In genomic region chr14:49770212-49770817, GRCh38 we compare ENCODE assay signal across 8 cellular contexts. TPM values are rescaled to one million over a fixed set of nuclear protein-coding genes. Genes with fewer than 3 reads are reported as not detected.
DNase-seq lines count a peak whose midpoint lies in the region; ATAC-seq and TF ChIP-seq lines count a peak whose summit lies in the region.

No MANE protein-coding gene starts in this region.

- peak overlapping the region; percentile 38 for H3K4me3 Mint-ChIP-seq in activated CD4-positive, alpha-beta T cell treated with anti-CD3 and anti-CD28 coated beads, Interleukin-2, amount 10 ng/mL, durations not matched to agents 7 days and 5 days
- H3K4me3 Mint-ChIP-seq in activated B cell treated with CpG ODN at 0.5 μM for 24 hours, result peak overlapping the region; percentile 20

- TF ChIP-seq CTCF in activated B cell treated with CpG ODN at 0.5 μM for 24 hours (IDR thresholded peaks at IDR 0.05), result no peak

- H3K27ac Mint-ChIP-seq in activated CD4-positive, alpha-beta T cell treated with anti-CD3 and anti-CD28 coated beads, Interleukin-2, amount 10 ng/mL, durations not matched to agents 7 days and 5 days, result peak overlapping the region; percentile 66
- H3K27ac Mint-ChIP-seq in activated B cell treated with CpG ODN at 0.5 μM for 24 hours, result peak overlapping the region; percentile 35

- H3K27me3 Mint-ChIP-seq in activated CD4-positive, alpha-beta T cell treated with anti-CD3 and anti-CD28 coated beads, Interleukin-2, amount 10 ng/mL, durations not matched to agents 7 days and 5 days, result no peaks in the 10 kb centered on the region
- no peaks in the 10 kb centered on the region for H3K27me3 Mint-ChIP-seq in activated B cell treated with CpG ODN at 0.5 μM for 24 hours

- peak overlapping the region in 4 of 5 donors; percentile 1 to 52 (median 24) for H3K9ac ChIP-seq in subcutaneous abdominal adipose tissue (ENCODE audit: low read length in 5 of 5)

- intact Hi-C loops in activated B cell treated with CpG ODN at 0.5 μM for 24 hours (cut with micrococcal nuclease), result no loop called here

- H3K4me1 ChIP-seq in subcutaneous abdominal adipose tissue (ENCODE audit: control insufficient read depth in 5 of 5, insufficient read depth in 5 of 5, low read length in 5 of 5), result peaks cover 13 to 34% (median 33%) of the 10 kb centered on the region in 5 donors

- POLR2A ChIA-PET in activated CD4-positive, alpha-beta T cell treated with anti-CD3 and anti-CD28 coated beads, Interleukin-2, amount 10 ng/mL, durations not matched to agents 7 days and 5 days (lab: Charles Lee), result interaction anchor here (0.6 kb wide), 1 partner anchor 185 kb away, joined by 3 read pairs; no protein-coding TSS in a partner anchor
- POLR2A ChIA-PET in activated B cell treated with CpG ODN at 0.5 μM for 24 hours (lab: Charles Lee), result interaction anchor here (0.6 to 4.9 kb wide), 3 partner anchors 37 to 149 kb away, joined by 4 to 95 read pairs (median 4); partner anchors contain the start of genes DNAAF2 and MGAT2

- H3K4me3 ChIP-seq in subcutaneous abdominal adipose tissue (ENCODE audit: low read depth in 1 of 5, low read length in 5 of 5), result peak overlapping the region in 3 of 5 donors; percentile 19 to 100 (median 45)

- CTCF ChIA-PET in activated CD4-positive, alpha-beta T cell treated with anti-CD3 and anti-CD28 coated beads, Interleukin-2, amount 10 ng/mL, durations not matched to agents 7 days and 5 days (lab: Charles Lee), result interaction anchor here (1.3 to 4.7 kb wide), 4 partner anchors 10 to 136 kb away, joined by 3 to 24 read pairs (median 10); partner anchors contain the start of gene DNAAF2
- CTCF ChIA-PET in activated B cell treated with CpG ODN at 0.5 μM for 24 hours (lab: Charles Lee), result no interaction called here

- no peak for DNase-seq in activated CD4-positive, alpha-beta T cell treated with anti-CD3 and anti-CD28 coated beads, Interleukin-2, amount 10 ng/mL, durations not matched to agents 7 days and 5 days
- no peak for DNase-seq in activated CD4-positive, alpha-beta T cell treated with anti-CD3 and anti-CD28 coated beads, Interleukin-2, amount 50 U/mL, for 48 hours
- no peak for DNase-seq in activated B cell treated with CpG ODN at 0.5 μM for 24 hours
- DNase-seq in iris pigment epithelial cell (ENCODE audit: low read depth), result peak; percentile 85
- no peak for DNase-seq in AML-193 (lab: John Stamatoyannopoulos, UW)
- no peak for DNase-seq in dermis blood vessel endothelial cell

- H3K36me3 Mint-ChIP-seq in activated CD4-positive, alpha-beta T cell treated with anti-CD3 and anti-CD28 coated beads, Interleukin-2, amount 10 ng/mL, durations not matched to agents 7 days and 5 days (ENCODE audit: low read depth), result peaks cover 13% of the 10 kb centered on the region
- peaks cover 18% of the 10 kb centered on the region for H3K36me3 Mint-ChIP-seq in activated B cell treated with CpG ODN at 0.5 μM for 24 hours (ENCODE audit: low read depth)

- H3K4me1 Mint-ChIP-seq in activated CD4-positive, alpha-beta T cell treated with anti-CD3 and anti-CD28 coated beads, Interleukin-2, amount 10 ng/mL, durations not matched to agents 7 days and 5 days, result peaks cover 38% of the 10 kb centered on the region
- H3K4me1 Mint-ChIP-seq in activated B cell treated with CpG ODN at 0.5 μM for 24 hours, result peaks cover 33% of the 10 kb centered on the region

- no peaks in the 10 kb centered on the region for H3K9me3 ChIP-seq in subcutaneous abdominal adipose tissue (ENCODE audit: control insufficient read depth in 5 of 5, low read length in 5 of 5)

- no peak for ATAC-seq in activated B cell treated with CpG ODN at 0.5 μM for 24 hours (ENCODE audit: low read depth)
- ATAC-seq in HG03439 (IDR thresholded peaks at IDR 0.05; ENCODE audit: unreplicated experiment), result no peak

- H3K36me3 ChIP-seq in subcutaneous abdominal adipose tissue (ENCODE audit: control insufficient read depth in 5 of 5, insufficient read depth in 5 of 5, low read length in 5 of 5), result peaks cover 17 to 24% (median 21%) of the 10 kb centered on the region in 5 donors

- no peaks in the 10 kb centered on the region for H3K9me3 Mint-ChIP-seq in activated CD4-positive, alpha-beta T cell treated with anti-CD3 and anti-CD28 coated beads, Interleukin-2, amount 10 ng/mL, durations not matched to agents 7 days and 5 days
- no peaks in the 10 kb centered on the region for H3K9me3 Mint-ChIP-seq in activated B cell treated with CpG ODN at 0.5 μM for 24 hours

- no peaks in the 10 kb centered on the region for H3K27me3 ChIP-seq in subcutaneous abdominal adipose tissue (ENCODE audit: control insufficient read depth in 5 of 5, insufficient read depth in 4 of 5, low read length in 5 of 5)

- peak overlapping the region; percentile 44 for H3K27ac ChIP-seq in subcutaneous abdominal adipose tissue (ENCODE audit: low read depth, low read length)

RNA-seq across cellular contexts. Expression of gene KLHDC2, which starts 2.4 kb away (rescaled TPM):
- 10 to 100 TPM; 28.7 to 31.5 TPM for total RNA-seq in activated CD4-positive, alpha-beta T cell treated with anti-CD3 and anti-CD28 coated beads, Interleukin-2, amount 10 ng/mL, durations not matched to agents 7 days and 5 days
- 27.0 and 31.2 TPM in 2 replicates for total RNA-seq in activated B cell treated with CpG ODN at 0.5 μM for 24 hours
- total RNA-seq in dermis blood vessel endothelial cell, result 49.0 and 53.6 TPM in 2 replicates
